ENCODE assay signal across 1 cellular context in the genomic region with DNA sequence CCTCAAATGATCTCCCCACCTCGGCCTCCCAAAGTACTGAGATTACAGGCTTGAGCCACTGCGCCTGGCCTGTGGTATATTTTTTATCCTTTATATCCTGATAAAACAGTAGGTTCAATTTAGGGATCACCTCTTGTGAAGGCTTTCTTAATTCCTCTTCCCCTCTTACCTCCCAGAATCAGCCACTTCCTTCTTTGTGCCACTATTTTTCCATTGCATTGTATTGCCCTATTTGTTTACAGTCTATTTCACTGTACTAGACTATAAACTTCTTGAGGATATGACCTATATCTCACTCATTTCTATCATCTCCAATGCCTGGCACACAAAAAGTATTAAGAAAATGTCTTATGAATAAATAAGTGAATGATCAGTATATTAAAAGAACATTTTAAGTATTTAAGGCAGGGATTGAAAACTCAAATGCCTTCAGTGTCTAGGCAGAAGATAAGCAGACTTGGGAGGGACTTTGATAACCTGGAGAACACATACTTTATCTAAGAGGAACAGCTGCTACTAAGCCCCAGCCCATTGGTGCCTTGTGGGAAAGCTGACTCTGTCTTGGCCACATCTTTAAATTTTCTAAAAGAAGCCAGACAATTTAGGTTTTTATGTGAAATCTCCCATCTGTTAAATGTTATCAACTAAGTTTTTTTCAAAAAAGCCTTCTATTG.
A peak's percentile ranks its signal among the peaks of the same experiment; 100 is the strongest.
TF ChIP-seq lines count a peak whose summit lies in the region.

No MANE protein-coding gene starts in this region.

TF ChIP-seq in K562, 482 proteins besides CTCF, POLR2A, EP300 and RAD21 (continued from another document and continues in another):
- peak; percentile 95 for TF ChIP-seq SMARCC2 (IDR thresholded peaks at IDR 0.05; ENCODE audit: low read depth)
- TF ChIP-seq SETDB1 (IDR thresholded peaks at IDR 0.05; ENCODE audit: low read length) = no peak
- TF ChIP-seq TRIM25 (IDR thresholded peaks at IDR 0.05; ENCODE audit: borderline replicate concordance) = no peak
- TF ChIP-seq RNF2 (IDR thresholded peaks at IDR 0.05) = peak; percentile 53; the same call in 1 of the 2 replicates
- TF ChIP-seq, protein P1, sequence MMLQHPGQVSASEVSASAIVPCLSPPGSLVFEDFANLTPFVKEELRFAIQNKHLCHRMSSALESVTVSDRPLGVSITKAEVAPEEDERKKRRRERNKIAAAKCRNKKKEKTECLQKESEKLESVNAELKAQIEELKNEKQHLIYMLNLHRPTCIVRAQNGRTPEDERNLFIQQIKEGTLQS (IDR thresholded peaks at IDR 0.05) = peak; percentile 9; the same call in 1 of the 2 replicates
- TF ChIP-seq, protein P1 (CRISPR knock-in tag; conservative IDR thresholded peaks at IDR 0.05) = no peak
- no peak for TF ChIP-seq IFI16 (CRISPR knock-in tag; IDR thresholded peaks at IDR 0.05)
- peak; percentile 87 for TF ChIP-seq SOX6 (IDR thresholded peaks at IDR 0.05)
- TF ChIP-seq RBM39 (optimal IDR thresholded peaks at IDR 0.05; ENCODE audit: low read depth, low read length) = no peak
- TF ChIP-seq, protein P2, sequence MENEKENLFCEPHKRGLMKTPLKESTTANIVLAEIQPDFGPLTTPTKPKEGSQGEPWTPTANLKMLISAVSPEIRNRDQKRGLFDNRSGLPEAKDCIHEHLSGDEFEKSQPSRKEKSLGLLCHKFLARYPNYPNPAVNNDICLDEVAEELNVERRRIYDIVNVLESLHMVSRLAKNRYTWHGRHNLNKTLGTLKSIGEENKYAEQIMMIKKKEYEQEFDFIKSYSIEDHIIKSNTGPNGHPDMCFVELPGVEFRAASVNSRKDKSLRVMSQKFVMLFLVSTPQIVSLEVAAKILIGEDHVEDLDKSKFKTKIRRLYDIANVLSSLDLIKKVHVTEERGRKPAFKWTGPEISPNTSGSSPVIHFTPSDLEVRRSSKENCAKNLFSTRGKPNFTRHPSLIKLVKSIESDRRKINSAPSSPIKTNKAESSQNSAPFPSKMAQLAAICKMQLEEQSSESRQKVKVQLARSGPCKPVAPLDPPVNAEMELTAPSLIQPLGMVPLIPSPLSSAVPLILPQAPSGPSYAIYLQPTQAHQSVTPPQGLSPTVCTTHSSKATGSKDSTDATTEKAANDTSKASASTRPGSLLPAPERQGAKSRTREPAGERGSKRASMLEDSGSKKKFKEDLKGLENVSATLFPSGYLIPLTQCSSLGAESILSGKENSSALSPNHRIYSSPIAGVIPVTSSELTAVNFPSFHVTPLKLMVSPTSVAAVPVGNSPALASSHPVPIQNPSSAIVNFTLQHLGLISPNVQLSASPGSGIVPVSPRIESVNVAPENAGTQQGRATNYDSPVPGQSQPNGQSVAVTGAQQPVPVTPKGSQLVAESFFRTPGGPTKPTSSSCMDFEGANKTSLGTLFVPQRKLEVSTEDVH (IDR thresholded peaks at IDR 0.05; ENCODE audit: low read depth, partially characterized antibody) = no peak
- no peak for TF ChIP-seq NR1H2 (CRISPR knock-in tag; IDR thresholded peaks at IDR 0.05)
- no peak for TF ChIP-seq ZNF253 (CRISPR knock-in tag; conservative IDR thresholded peaks at IDR 0.05)
- TF ChIP-seq JUND (IDR thresholded peaks at IDR 0.05; ENCODE audit: borderline replicate concordance, low read depth, low read length) = 0 out of 2 replicates have a peak, but pooled peaks have one; percentile 46
- TF ChIP-seq JUND (tag; IDR thresholded peaks at IDR 0.05; ENCODE audit: borderline replicate concordance, low read depth, low read length) = no peak; the same call in 2 of the 3 replicates
- peak; percentile 75 for TF ChIP-seq CC2D1A (IDR thresholded peaks at IDR 0.05)
- TF ChIP-seq POLR3A (IDR thresholded peaks at IDR 0.05; ENCODE audit: borderline replicate concordance, extremely low read depth, insufficient read depth, insufficient read length) = no peak
- TF ChIP-seq MCM2 (IDR thresholded peaks at IDR 0.05; ENCODE audit: low read depth) = no peak
- TF ChIP-seq CBFA2T2 (conservative IDR thresholded peaks at IDR 0.05) = peak; percentile 94
- TF ChIP-seq, protein P3, sequence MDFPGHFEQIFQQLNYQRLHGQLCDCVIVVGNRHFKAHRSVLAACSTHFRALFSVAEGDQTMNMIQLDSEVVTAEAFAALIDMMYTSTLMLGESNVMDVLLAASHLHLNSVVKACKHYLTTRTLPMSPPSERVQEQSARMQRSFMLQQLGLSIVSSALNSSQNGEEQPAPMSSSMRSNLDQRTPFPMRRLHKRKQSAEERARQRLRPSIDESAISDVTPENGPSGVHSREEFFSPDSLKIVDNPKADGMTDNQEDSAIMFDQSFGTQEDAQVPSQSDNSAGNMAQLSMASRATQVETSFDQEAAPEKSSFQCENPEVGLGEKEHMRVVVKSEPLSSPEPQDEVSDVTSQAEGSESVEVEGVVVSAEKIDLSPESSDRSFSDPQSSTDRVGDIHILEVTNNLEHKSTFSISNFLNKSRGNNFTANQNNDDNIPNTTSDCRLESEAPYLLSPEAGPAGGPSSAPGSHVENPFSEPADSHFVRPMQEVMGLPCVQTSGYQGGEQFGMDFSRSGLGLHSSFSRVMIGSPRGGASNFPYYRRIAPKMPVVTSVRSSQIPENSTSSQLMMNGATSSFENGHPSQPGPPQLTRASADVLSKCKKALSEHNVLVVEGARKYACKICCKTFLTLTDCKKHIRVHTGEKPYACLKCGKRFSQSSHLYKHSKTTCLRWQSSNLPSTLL (IDR thresholded peaks at IDR 0.05) = no peak
- TF ChIP-seq, protein P4, sequence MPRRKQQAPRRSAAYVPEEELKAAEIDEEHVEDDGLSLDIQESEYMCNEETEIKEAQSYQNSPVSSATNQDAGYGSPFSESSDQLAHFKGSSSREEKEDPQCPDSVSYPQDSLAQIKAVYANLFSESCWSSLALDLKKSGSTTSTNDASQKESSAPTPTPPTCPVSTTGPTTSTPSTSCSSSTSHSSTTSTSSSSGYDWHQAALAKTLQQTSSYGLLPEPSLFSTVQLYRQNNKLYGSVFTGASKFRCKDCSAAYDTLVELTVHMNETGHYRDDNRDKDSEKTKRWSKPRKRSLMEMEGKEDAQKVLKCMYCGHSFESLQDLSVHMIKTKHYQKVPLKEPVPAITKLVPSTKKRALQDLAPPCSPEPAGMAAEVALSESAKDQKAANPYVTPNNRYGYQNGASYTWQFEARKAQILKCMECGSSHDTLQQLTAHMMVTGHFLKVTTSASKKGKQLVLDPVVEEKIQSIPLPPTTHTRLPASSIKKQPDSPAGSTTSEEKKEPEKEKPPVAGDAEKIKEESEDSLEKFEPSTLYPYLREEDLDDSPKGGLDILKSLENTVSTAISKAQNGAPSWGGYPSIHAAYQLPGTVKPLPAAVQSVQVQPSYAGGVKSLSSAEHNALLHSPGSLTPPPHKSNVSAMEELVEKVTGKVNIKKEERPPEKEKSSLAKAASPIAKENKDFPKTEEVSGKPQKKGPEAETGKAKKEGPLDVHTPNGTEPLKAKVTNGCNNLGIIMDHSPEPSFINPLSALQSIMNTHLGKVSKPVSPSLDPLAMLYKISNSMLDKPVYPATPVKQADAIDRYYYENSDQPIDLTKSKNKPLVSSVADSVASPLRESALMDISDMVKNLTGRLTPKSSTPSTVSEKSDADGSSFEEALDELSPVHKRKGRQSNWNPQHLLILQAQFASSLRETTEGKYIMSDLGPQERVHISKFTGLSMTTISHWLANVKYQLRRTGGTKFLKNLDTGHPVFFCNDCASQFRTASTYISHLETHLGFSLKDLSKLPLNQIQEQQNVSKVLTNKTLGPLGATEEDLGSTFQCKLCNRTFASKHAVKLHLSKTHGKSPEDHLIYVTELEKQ (CRISPR knock-in tag; IDR thresholded peaks at IDR 0.05) = no peak
- TF ChIP-seq, protein P5, sequence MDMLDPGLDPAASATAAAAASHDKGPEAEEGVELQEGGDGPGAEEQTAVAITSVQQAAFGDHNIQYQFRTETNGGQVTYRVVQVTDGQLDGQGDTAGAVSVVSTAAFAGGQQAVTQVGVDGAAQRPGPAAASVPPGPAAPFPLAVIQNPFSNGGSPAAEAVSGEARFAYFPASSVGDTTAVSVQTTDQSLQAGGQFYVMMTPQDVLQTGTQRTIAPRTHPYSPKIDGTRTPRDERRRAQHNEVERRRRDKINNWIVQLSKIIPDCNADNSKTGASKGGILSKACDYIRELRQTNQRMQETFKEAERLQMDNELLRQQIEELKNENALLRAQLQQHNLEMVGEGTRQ (CRISPR knock-in tag; IDR thresholded peaks at IDR 0.05) = no peak
- peak; percentile 95 for TF ChIP-seq NCOR1 (IDR thresholded peaks at IDR 0.05)
- TF ChIP-seq, protein P6, sequence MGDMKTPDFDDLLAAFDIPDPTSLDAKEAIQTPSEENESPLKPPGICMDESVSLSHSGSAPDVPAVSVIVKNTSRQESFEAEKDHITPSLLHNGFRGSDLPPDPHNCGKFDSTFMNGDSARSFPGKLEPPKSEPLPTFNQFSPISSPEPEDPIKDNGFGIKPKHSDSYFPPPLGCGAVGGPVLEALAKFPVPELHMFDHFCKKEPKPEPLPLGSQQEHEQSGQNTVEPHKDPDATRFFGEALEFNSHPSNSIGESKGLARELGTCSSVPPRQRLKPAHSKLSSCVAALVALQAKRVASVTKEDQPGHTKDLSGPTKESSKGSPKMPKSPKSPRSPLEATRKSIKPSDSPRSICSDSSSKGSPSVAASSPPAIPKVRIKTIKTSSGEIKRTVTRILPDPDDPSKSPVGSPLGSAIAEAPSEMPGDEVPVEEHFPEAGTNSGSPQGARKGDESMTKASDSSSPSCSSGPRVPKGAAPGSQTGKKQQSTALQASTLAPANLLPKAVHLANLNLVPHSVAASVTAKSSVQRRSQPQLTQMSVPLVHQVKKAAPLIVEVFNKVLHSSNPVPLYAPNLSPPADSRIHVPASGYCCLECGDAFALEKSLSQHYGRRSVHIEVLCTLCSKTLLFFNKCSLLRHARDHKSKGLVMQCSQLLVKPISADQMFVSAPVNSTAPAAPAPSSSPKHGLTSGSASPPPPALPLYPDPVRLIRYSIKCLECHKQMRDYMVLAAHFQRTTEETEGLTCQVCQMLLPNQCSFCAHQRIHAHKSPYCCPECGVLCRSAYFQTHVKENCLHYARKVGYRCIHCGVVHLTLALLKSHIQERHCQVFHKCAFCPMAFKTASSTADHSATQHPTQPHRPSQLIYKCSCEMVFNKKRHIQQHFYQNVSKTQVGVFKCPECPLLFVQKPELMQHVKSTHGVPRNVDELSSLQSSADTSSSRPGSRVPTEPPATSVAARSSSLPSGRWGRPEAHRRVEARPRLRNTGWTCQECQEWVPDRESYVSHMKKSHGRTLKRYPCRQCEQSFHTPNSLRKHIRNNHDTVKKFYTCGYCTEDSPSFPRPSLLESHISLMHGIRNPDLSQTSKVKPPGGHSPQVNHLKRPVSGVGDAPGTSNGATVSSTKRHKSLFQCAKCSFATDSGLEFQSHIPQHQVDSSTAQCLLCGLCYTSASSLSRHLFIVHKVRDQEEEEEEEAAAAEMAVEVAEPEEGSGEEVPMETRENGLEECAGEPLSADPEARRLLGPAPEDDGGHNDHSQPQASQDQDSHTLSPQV (IDR thresholded peaks at IDR 0.05) = 0 out of 2 replicates have a peak, but pooled peaks have one; percentile 25
- no peak for TF ChIP-seq ERF (CRISPR knock-in tag; IDR thresholded peaks at IDR 0.05)
- TF ChIP-seq GATA2 (CRISPR knock-in tag; IDR thresholded peaks at IDR 0.05) = peak; percentile 86
- TF ChIP-seq GABPB1 (CRISPR knock-in tag; IDR thresholded peaks at IDR 0.05) = no peak
- no peak for TF ChIP-seq MXD1 (CRISPR knock-in tag; IDR thresholded peaks at IDR 0.05; ENCODE audit: borderline replicate concordance, poor library complexity, severe bottlenecking)
- no peak for TF ChIP-seq ZNF165 (CRISPR knock-in tag; IDR thresholded peaks at IDR 0.05; ENCODE audit: borderline replicate concordance)
- TF ChIP-seq GABPB2 (CRISPR knock-in tag; conservative IDR thresholded peaks at IDR 0.05) = no peak
- no peak for TF ChIP-seq ZNF347 (CRISPR knock-in tag; IDR thresholded peaks at IDR 0.05; ENCODE audit: low read depth)
- no peak for TF ChIP-seq SMAD3 (CRISPR knock-in tag; conservative IDR thresholded peaks at IDR 0.05)
- no peak for TF ChIP-seq ZNF561 (CRISPR knock-in tag; conservative IDR thresholded peaks at IDR 0.05)
